In the genomic region with DNA sequence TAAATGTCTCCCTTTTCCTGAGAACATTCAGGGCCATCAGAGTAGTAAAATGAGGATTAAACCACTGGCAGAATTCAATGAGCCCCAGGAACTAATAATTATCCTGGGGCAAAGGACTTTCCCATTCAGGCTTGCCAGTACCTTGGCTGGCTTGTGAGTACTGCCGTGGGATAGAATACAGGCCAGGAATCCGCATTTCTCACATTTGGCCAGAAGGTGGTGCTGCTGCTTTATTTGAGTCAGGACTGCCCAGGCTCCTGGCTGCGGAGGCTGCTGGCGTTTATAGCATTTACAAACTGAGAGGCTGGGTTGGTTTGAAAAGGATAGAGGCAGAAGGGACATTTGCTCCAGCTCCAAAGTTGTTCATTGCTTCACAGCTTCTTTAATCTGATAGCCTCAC, we compare ENCODE assay signal across 9 cellular contexts.
DNase-seq lines count a peak whose midpoint lies in the region; ATAC-seq and TF ChIP-seq lines count a peak whose summit lies in the region.
"Had no signal": no experiment of that assay in that cellular context is flagged by ENCODE, and none has a peak within 500 bp of the region (broad histone marks: within the 10 kb centered on the region; RNA-seq: fewer than 3 reads in every experiment).

No MANE protein-coding gene starts in this region.

- no peak overlapping the region for H3K4me2 ChIP-seq in smooth muscle cell
- H3K4me2 ChIP-seq: BLaER1 treated with 17β-estradiol and CSF1 and Interleukin-3, amounts not matched to agents 10 nM and 100 nM had no signal

- no peaks in the 10 kb centered on the region for H3K36me3 ChIP-seq in smooth muscle cell (ENCODE audit: low read depth)
- H3K36me3 ChIP-seq: BLaER1 treated with 17β-estradiol and CSF1 and Interleukin-3, amounts not matched to agents 10 nM and 100 nM had no signal

- WGBS in smooth muscle cell (ENCODE audit: low lambda C conversion rate): 8% methylated on average over 4 of the region's 4 CpGs

- DNase-seq in NCI-H524 (lab: John Stamatoyannopoulos, UW) (peak; percentile 37 to 83), NCI-H524 treated with DMSO at 0.1 percent for 48 hours (lab: John Stamatoyannopoulos, UW) (no peak), NCI-H146 treated with DMSO at 0.1 percent for 48 hours (lab: John Stamatoyannopoulos, UW; ENCODE audit: unreplicated experiment) (peak; percentile 14), T-helper 9 cell (peak; percentile 41), astrocyte of the hippocampus (ENCODE audit: low read depth, low spot score) (peak; percentile 90), hippocampal formation (lab: John Stamatoyannopoulos, UW) (peak; percentile 62 to 70), smooth muscle cell (lab: John Stamatoyannopoulos, UW; ENCODE audit: unreplicated experiment) (peak; percentile 36)

- no peaks in the 10 kb centered on the region for H3K4me1 ChIP-seq in smooth muscle cell (ENCODE audit: low read depth)

- peak; percentile 62 for TF ChIP-seq CTCF in smooth muscle cell (IDR thresholded peaks at IDR 0.05; ENCODE audit: borderline replicate concordance, insufficient read depth, poor library complexity, severe bottlenecking)

- no peaks in the 10 kb centered on the region for H3K79me2 ChIP-seq in smooth muscle cell (ENCODE audit: low read depth)

- H3F3A ChIP-seq in smooth muscle cell (ENCODE audit: low read depth): no peaks in the 10 kb centered on the region

- no peaks in the 10 kb centered on the region for H4K20me1 ChIP-seq in smooth muscle cell (ENCODE audit: low read depth)

- no peak overlapping the region for H3K4me3 ChIP-seq in smooth muscle cell
- H3K4me3 ChIP-seq: BLaER1 treated with 17β-estradiol and CSF1 and Interleukin-3, amounts not matched to agents 10 nM and 100 nM had no signal

- no peak overlapping the region for H3K27ac ChIP-seq in smooth muscle cell (ENCODE audit: low read depth)
- H3K27ac ChIP-seq: BLaER1 treated with 17β-estradiol and CSF1 and Interleukin-3, amounts not matched to agents 10 nM and 100 nM had no signal

- no peak overlapping the region for H2AFZ ChIP-seq in smooth muscle cell (ENCODE audit: low read depth)

- H3K9me3 ChIP-seq in smooth muscle cell (replicated peaks; ENCODE audit: low read depth): no peaks in the 10 kb centered on the region
- H3K9me3 ChIP-seq: BLaER1 treated with 17β-estradiol and CSF1 and Interleukin-3, amounts not matched to agents 10 nM and 100 nM had no signal

- no peaks in the 10 kb centered on the region for H3K27me3 ChIP-seq in smooth muscle cell (ENCODE audit: low read depth)

- peak; percentile 92 for ATAC-seq in HG02642 (IDR thresholded peaks at IDR 0.05; ENCODE audit: poor library complexity, unreplicated experiment)

- H3K9ac ChIP-seq in smooth muscle cell (ENCODE audit: low read depth): no peak overlapping the region
- H3K9ac ChIP-seq: BLaER1 treated with 17β-estradiol and CSF1 and Interleukin-3, amounts not matched to agents 10 nM and 100 nM had no signal
